2 cellular contexts compared by ENCODE assay signal in genomic region chrX:109714340-109714958, GRCh38.
A peak's percentile ranks its signal among the peaks of the same experiment; 100 is the strongest.
TF ChIP-seq lines count a peak whose summit lies in the region.

No MANE protein-coding gene starts in this region.

TF ChIP-seq in A549, 52 proteins besides CTCF, POLR2A, EP300 and RAD21:
- TF ChIP-seq GATA3 (IDR thresholded peaks at IDR 0.05; ENCODE audit: borderline replicate concordance) (no peak), RNF2 (IDR thresholded peaks at IDR 0.05; ENCODE audit: borderline replicate concordance, low read depth) (no peak), RARB (CRISPR knock-in tag; IDR thresholded peaks at IDR 0.05) (no peak), CHD4 (IDR thresholded peaks at IDR 0.05; ENCODE audit: borderline replicate concordance) (no peak), HOXB5 (CRISPR knock-in tag; IDR thresholded peaks at IDR 0.05) (no peak), JUN (IDR thresholded peaks at IDR 0.05) (no peak), NFE2L2 (conservative IDR thresholded peaks at IDR 0.05; ENCODE audit: low read length) (no peak), FOSL2 (IDR thresholded peaks at IDR 0.05) (peak; percentile 55; the same call in 1 of the 2 replicates), FOSL2 (CRISPR knock-in tag; IDR thresholded peaks at IDR 0.05) (peak; percentile 69), SMC3 (IDR thresholded peaks at IDR 0.05) (0 out of 3 replicates have a peak, but pooled peaks have one; percentile 13), CEBPB (IDR thresholded peaks at IDR 0.05) (no peak), ZNF302 (CRISPR knock-in tag; IDR thresholded peaks at IDR 0.05) (no peak), HOXB13 (CRISPR knock-in tag; IDR thresholded peaks at IDR 0.05; ENCODE audit: low read depth) (no peak), POLR2AphosphoS2 (conservative IDR thresholded peaks at IDR 0.05; ENCODE audit: low read length) (no peak), MAX (IDR thresholded peaks at IDR 0.05) (no peak), KDM5A (IDR thresholded peaks at IDR 0.05) (no peak), FOSB (CRISPR knock-in tag; IDR thresholded peaks at IDR 0.05) (no peak), REST (IDR thresholded peaks at IDR 0.05) (no peak), CHD2 (IDR thresholded peaks at IDR 0.05; ENCODE audit: low read length, partially characterized antibody) (no peak), ESRRA (IDR thresholded peaks at IDR 0.05; ENCODE audit: borderline replicate concordance, low read length) (no peak), JUNB (IDR thresholded peaks at IDR 0.05) (peak; percentile 65), FOXS1 (CRISPR knock-in tag; IDR thresholded peaks at IDR 0.05) (no peak), NR3C1 (IDR thresholded peaks at IDR 0.05) (no peak), HEYL (CRISPR knock-in tag; IDR thresholded peaks at IDR 0.05) (no peak), CBX2 (IDR thresholded peaks at IDR 0.05; ENCODE audit: borderline replicate concordance, low read depth) (no peak)
TF ChIP-seq in A549: peak in this region for 3.

TF ChIP-seq in HCT116, 20 proteins besides CTCF, POLR2A, EP300 and RAD21:
- no peak for TF ChIP-seq MAX (IDR thresholded peaks at IDR 0.05)
- peak; percentile 78 for TF ChIP-seq FOSL1 (IDR thresholded peaks at IDR 0.05; ENCODE audit: low read depth)
- TF ChIP-seq SRF (IDR thresholded peaks at IDR 0.05; ENCODE audit: low read depth): peak; percentile 86
- peak; percentile 54 for TF ChIP-seq JUND (IDR thresholded peaks at IDR 0.05)
